Comparison of ENCODE assay signal across 1 cellular context in genomic region chr14:50231475-50232275, GRCh38.
TF ChIP-seq lines count a peak whose summit lies in the region.

Gene SOS2, minus strand, starts transcription at chr14:50231578. Its CDS starts 295 bp downstream, at chr14:50231283.

TF ChIP-seq in K562, 482 proteins besides CTCF, POLR2A, EP300 and RAD21 (continued from another document and continues in another):
- TF ChIP-seq IRF9 (tag; IDR thresholded peaks at IDR 0.05) (no peak), FOXO4 (CRISPR knock-in tag; IDR thresholded peaks at IDR 0.05) (no peak), MAFG (tag; conservative IDR thresholded peaks at IDR 0.05) (no peak), FOS (IDR thresholded peaks at IDR 0.05; ENCODE audit: extremely low read depth, insufficient read length) (no peak), ZNF140 (CRISPR knock-in tag; IDR thresholded peaks at IDR 0.05) (no peak), JUN (IDR thresholded peaks at IDR 0.05; ENCODE audit: borderline replicate concordance, low read depth, low read length) (no peak), JUN (CRISPR knock-in tag; IDR thresholded peaks at IDR 0.05; ENCODE audit: borderline replicate concordance) (no peak), NCOA4 (IDR thresholded peaks at IDR 0.05; ENCODE audit: partially characterized antibody) (no peak), ELF2 (CRISPR knock-in tag; IDR thresholded peaks at IDR 0.05) (no peak), ATF3 (IDR thresholded peaks at IDR 0.05) (no peak), ATF3 (CRISPR knock-in tag; conservative IDR thresholded peaks at IDR 0.05) (no peak), SNAPC5 (CRISPR knock-in tag; IDR thresholded peaks at IDR 0.05) (no peak), E2F6 (IDR thresholded peaks at IDR 0.05; ENCODE audit: borderline replicate concordance in 1 of 2, extremely low read depth in 1 of 2, insufficient read depth in 1 of 2, insufficient read length in 1 of 2, low read depth in 1 of 2, low read length in 1 of 2, poor library complexity in 1 of 2, severe bottlenecking in 1 of 2) (peak in 1 of 2 experiments; percentile 32), USF2 (CRISPR knock-in tag; IDR thresholded peaks at IDR 0.05) (no peak), MCM3 (IDR thresholded peaks at IDR 0.05) (no peak), HDAC1 (IDR thresholded peaks at IDR 0.05) (peak in 1 of 2 experiments; percentile 59; a peak in 1 of 4 replicates), ZNF316 (IDR thresholded peaks at IDR 0.05) (no peak), MYC (IDR thresholded peaks at IDR 0.05; ENCODE audit: low read depth, low read length) (no peak), MYC (CRISPR knock-in tag; IDR thresholded peaks at IDR 0.05; ENCODE audit: borderline replicate concordance, low read depth) (no peak), HMGXB4 (CRISPR knock-in tag; IDR thresholded peaks at IDR 0.05) (no peak), ERF (CRISPR knock-in tag; IDR thresholded peaks at IDR 0.05) (0 out of 2 replicates have a peak, but pooled peaks have one; percentile 27), TFE3 (CRISPR knock-in tag; IDR thresholded peaks at IDR 0.05) (no peak), NR2C1 (IDR thresholded peaks at IDR 0.05) (no peak), NR2C1 (tag; IDR thresholded peaks at IDR 0.05) (no peak), DEAF1 (CRISPR knock-in tag; IDR thresholded peaks at IDR 0.05) (no peak), CBFA2T2 (conservative IDR thresholded peaks at IDR 0.05) (no peak), ZNF408 (CRISPR knock-in tag; IDR thresholded peaks at IDR 0.05; ENCODE audit: low read depth) (no peak), POLR2B (IDR thresholded peaks at IDR 0.05; ENCODE audit: low read depth, partially characterized antibody) (peak; percentile 65), ZBTB8A (IDR thresholded peaks at IDR 0.05; ENCODE audit: partially characterized antibody) (no peak), PHF8 (IDR thresholded peaks at IDR 0.05; ENCODE audit: borderline replicate concordance, low read length) (peak; percentile 81; the same call in 1 of the 2 replicates), U2AF2 (optimal IDR thresholded peaks at IDR 0.05; ENCODE audit: low read depth, low read length) (no peak), HNRNPH1 (optimal IDR thresholded peaks at IDR 0.05; ENCODE audit: low read depth, low read length) (no peak), TFAP4 (CRISPR knock-in tag; IDR thresholded peaks at IDR 0.05; ENCODE audit: borderline replicate concordance) (peak; percentile 80), HMBOX1 (IDR thresholded peaks at IDR 0.05) (no peak), NR2C2 (CRISPR knock-in tag; IDR thresholded peaks at IDR 0.05) (no peak), NR2C2 (tag; IDR thresholded peaks at IDR 0.05) (peak; percentile 8; the same call in 1 of the 2 replicates), MAFK (IDR thresholded peaks at IDR 0.05; ENCODE audit: low read length) (no peak), ZNF444 (CRISPR knock-in tag; IDR thresholded peaks at IDR 0.05) (no peak), WHSC1 (IDR thresholded peaks at IDR 0.05; ENCODE audit: low read length) (no peak), E2F8 (IDR thresholded peaks at IDR 0.05; ENCODE audit: low read depth, partially characterized antibody) (no peak), ZC3H8 (IDR thresholded peaks at IDR 0.05) (no peak), E2F5 (CRISPR knock-in tag; IDR thresholded peaks at IDR 0.05) (no peak), MLX (CRISPR knock-in tag; conservative IDR thresholded peaks at IDR 0.05) (no peak), SP2 (IDR thresholded peaks at IDR 0.05; ENCODE audit: extremely low read depth, low read depth, low read length, poor library complexity, severe bottlenecking) (no peak), NRF1 (conservative IDR thresholded peaks at IDR 0.05 in 1 of 2, IDR thresholded peaks at IDR 0.05 in 1 of 2) (peak; percentile 94), BHLHE40 (IDR thresholded peaks at IDR 0.05; ENCODE audit: low read length) (no peak), MCM2 (IDR thresholded peaks at IDR 0.05; ENCODE audit: low read depth) (no peak), TFAM (CRISPR knock-in tag; conservative IDR thresholded peaks at IDR 0.05) (no peak), ZNF785 (CRISPR knock-in tag; IDR thresholded peaks at IDR 0.05) (no peak)
